ENCODE assay signal across 27 cellular contexts in the genomic region with DNA sequence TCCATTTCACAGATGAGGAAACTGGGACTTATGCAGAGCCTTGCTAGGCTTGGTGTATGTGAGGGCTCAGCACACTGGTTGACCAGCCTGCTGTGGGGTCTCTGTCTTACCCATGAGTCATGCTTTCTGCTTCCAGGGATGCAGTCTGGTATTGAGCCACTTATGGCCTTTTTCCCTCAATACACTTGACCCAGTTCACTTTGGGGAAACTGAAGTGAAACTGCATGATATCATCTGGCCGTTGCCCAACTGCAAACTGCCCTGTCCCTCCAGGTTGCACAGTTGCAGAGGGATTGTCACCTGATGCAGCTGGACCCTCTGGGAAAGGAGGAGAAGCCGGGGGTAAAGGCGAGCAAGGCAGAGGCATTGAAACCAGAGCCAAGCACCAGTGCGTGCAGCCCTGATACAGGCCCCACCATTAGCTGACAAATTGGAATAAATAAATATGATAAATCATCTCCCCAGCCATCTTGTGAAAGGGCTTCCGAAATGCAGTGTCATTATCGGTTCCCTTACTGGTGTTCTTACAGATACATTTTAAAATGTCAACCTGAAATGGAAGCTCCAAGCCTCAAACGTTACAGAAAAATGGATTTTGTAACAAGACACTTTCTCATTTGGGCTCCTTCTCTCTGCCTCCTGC. TPM values are rescaled to one million over a fixed set of nuclear protein-coding genes. Genes with fewer than 3 reads are reported as not detected.
DNase-seq lines count a peak whose midpoint lies in the region; ATAC-seq, FAIRE-seq and TF ChIP-seq lines count a peak whose summit lies in the region.
"Had no signal": no experiment of that assay in that cellular context is flagged by ENCODE, and none has a peak within 500 bp of the region (broad histone marks: within the 10 kb centered on the region; RNA-seq: fewer than 3 reads in every experiment).

No MANE protein-coding gene starts in this region.

- CTCF ChIA-PET in GM12878 (lab: Yijun Ruan, JAX), result interaction anchor here (0.9 to 12.3 kb wide), 5 partner anchors 9 to 98 kb away, joined by 3 to 153 read pairs (median 5); no protein-coding TSS in a partner anchor
- CTCF ChIA-PET in activated CD4-positive, alpha-beta memory T cell treated with anti-CD3 and anti-CD28 coated beads for 36 hours (lab: Charles Lee), result no interaction called here

- in situ Hi-C loops in GM12878 (cut with MboI), result no loop called here

- RAD21 ChIA-PET in GM12878 (lab: Charles Lee; ENCODE audit: unreplicated experiment), result interaction anchor here (1.8 to 15.1 kb wide), 6 partner anchors 13 to 229 kb away, joined by 5 to 393 read pairs (median 8); a partner anchor contains a TSS

- ATAC-seq in GM12878 (no peak), omental fat pad (ENCODE audit: low FRiP score) (peak; percentile 37), HG02588 (IDR thresholded peaks at IDR 0.05; ENCODE audit: unreplicated experiment) (no peak)
- ATAC-seq: body of pancreas; CD8-positive, alpha-beta T cell; psoas muscle; stimulated activated effector memory CD8-positive, alpha-beta T cell treated with anti-CD3 and anti-CD28 coated beads, Interleukin-12 subunit alpha, Interleukin-12 subunit beta, amount 100 ng/mL, for 72 hours; T-helper 17 cell had no signal

- peaks cover 2% of the 10 kb centered on the region for H3K27me3 Mint-ChIP-seq in activated CD4-positive, alpha-beta memory T cell treated with anti-CD3 and anti-CD28 coated beads for 36 hours
- H3K27me3 Mint-ChIP-seq: T-helper 17 cell had no signal

- no peaks in the 10 kb centered on the region for H3K36me3 Mint-ChIP-seq in activated CD4-positive, alpha-beta memory T cell treated with anti-CD3 and anti-CD28 coated beads for 36 hours
- H3K36me3 Mint-ChIP-seq: CD8-positive, alpha-beta T cell had no signal

- no peaks in the 10 kb centered on the region for H4K20me1 ChIP-seq in GM12878 (ENCODE audit: control insufficient read depth, insufficient read depth)

- no peak overlapping the region for H3K27ac Mint-ChIP-seq in activated CD4-positive, alpha-beta memory T cell treated with anti-CD3 and anti-CD28 coated beads for 36 hours
- H3K27ac Mint-ChIP-seq: activated T-helper 2 cell treated with anti-CD3 and anti-CD28 coated beads, Interferon-gamma antibody, Interleukin-2, Interleukin-4, amounts not matched to agents 10 μg/mL and 5 μg/mL and 100 μg/mL, durations not matched to agents 14 hours and 24 hours and 36 hours; CD8-positive, alpha-beta T cell; stimulated activated effector memory CD8-positive, alpha-beta T cell treated with anti-CD3 and anti-CD28 coated beads, Interleukin-12 subunit alpha, Interleukin-12 subunit beta, amount 100 ng/mL, for 72 hours; T-helper 17 cell had no signal

- no TSS peak for BruUV-seq in GM12878 (replicated peaks; lab: Mats Ljungman, UMichigan)

- TF ChIP-seq POLR2A in NB4 (IDR thresholded peaks at IDR 0.05; ENCODE audit: extremely low read depth, insufficient read length), result no peak
- TF ChIP-seq POLR2A in GM12878 (IDR thresholded peaks at IDR 0.05; ENCODE audit: low read depth, low read length), result no peak

- no peaks in the 10 kb centered on the region for H3K9me3 Mint-ChIP-seq in activated CD4-positive, alpha-beta memory T cell treated with anti-CD3 and anti-CD28 coated beads for 36 hours
- H3K9me3 Mint-ChIP-seq: activated T-helper 2 cell treated with anti-CD3 and anti-CD28 coated beads, Interferon-gamma antibody, Interleukin-2, Interleukin-4, amounts not matched to agents 10 μg/mL and 5 μg/mL and 100 μg/mL, durations not matched to agents 14 hours and 24 hours and 36 hours; CD8-positive, alpha-beta T cell; stimulated activated effector memory CD8-positive, alpha-beta T cell treated with anti-CD3 and anti-CD28 coated beads, Interleukin-12 subunit alpha, Interleukin-12 subunit beta, amount 100 ng/mL, for 72 hours had no signal

- peak in 1 of 2 experiments; percentile 32; a peak in 1 of 4 replicates for TF ChIP-seq EP300 in GM12878 (IDR thresholded peaks at IDR 0.05; ENCODE audit: borderline replicate concordance in 1 of 2, control insufficient read depth in 1 of 2, low read depth in 2 of 2, low read length in 2 of 2)

- DNase-seq in GM18507 (ENCODE audit: extremely low spot score, insufficient read length, low read depth) (no peak), NB4 (ENCODE audit: low read depth) (peak; percentile 40), GM12878 (ENCODE audit: low read depth, low spot score) (no peak), omental fat pad (ENCODE audit: low spot score) (no peak), NCI-H1417 treated with DMSO at 0.1 percent for 48 hours (lab: John Stamatoyannopoulos, UW) (no peak), NCI-H1417 (lab: John Stamatoyannopoulos, UW) (no peak)
- no peak for DNase-seq in activated CD4-positive, alpha-beta memory T cell treated with anti-CD3 and anti-CD28 coated beads for 36 hours
- DNase-seq: activated CD8-positive, alpha-beta memory T cell treated with anti-CD3 and anti-CD28 coated beads, Interleukin-2, amount 50 U/mL, for 4 hours; CD8-positive, alpha-beta T cell; effector CD4-positive, alpha-beta T cell; hippocampal formation; NCI-H526 treated with DMSO at 0.1 percent for 48 hours; psoas muscle; SJCRH30; stimulated activated CD4-positive, alpha-beta T cell treated with anti-CD3 and anti-CD28 coated beads, Interleukin-2, amount 100 ng/mL, for 24 hours; T-helper 17 cell; WERI-Rb-1 had no signal

- H3K4me1 Mint-ChIP-seq in activated CD4-positive, alpha-beta memory T cell treated with anti-CD3 and anti-CD28 coated beads for 36 hours (ENCODE audit: low read depth), result peaks cover 74% of the 10 kb centered on the region

- intact Hi-C loops in GM12878 (cut with micrococcal nuclease; ENCODE audit: unreplicated experiment), result no loop called here
- intact Hi-C loops in activated CD4-positive, alpha-beta memory T cell treated with anti-CD3 and anti-CD28 coated beads for 36 hours (cut with micrococcal nuclease), result no loop called here

- WGBS in GM12878 (ENCODE audit: insufficient coverage, insufficient replicate concordance, low lambda C conversion rate, missing lambda C conversion rate), result 76% methylated on average over 7 of the region's 7 CpGs

- H3K4me3 ChIP-seq in NB4 (ENCODE audit: low read depth, low read length) (no peak overlapping the region), GM12878 (no peak overlapping the region)
- H3K4me3 ChIP-seq: body of pancreas, psoas muscle, SJCRH30, skin epidermis, thoracic aorta had no signal

- H3K4me3 Mint-ChIP-seq in activated CD4-positive, alpha-beta memory T cell treated with anti-CD3 and anti-CD28 coated beads for 36 hours, result no peak overlapping the region
- H3K4me3 Mint-ChIP-seq: CD8-positive, alpha-beta T cell; stimulated activated effector memory CD8-positive, alpha-beta T cell treated with anti-CD3 and anti-CD28 coated beads, Interleukin-12 subunit alpha, Interleukin-12 subunit beta, amount 100 ng/mL, for 72 hours; T-helper 17 cell had no signal

- TF ChIP-seq CTCF in NB4 (IDR thresholded peaks at IDR 0.05; ENCODE audit: low read depth, low read length) (no peak), GM12878 (IDR thresholded peaks at IDR 0.05 in 2 of 3, conservative IDR thresholded peaks at IDR 0.05 in 1 of 3; ENCODE audit: control insufficient read depth in 2 of 3, extremely low read depth in 1 of 3, insufficient read depth in 1 of 3, low read depth in 3 of 3, low read length in 3 of 3) (no peak), omental fat pad (IDR thresholded peaks at IDR 0.05) (no peak)

- peak overlapping the region; percentile 12; the same call in 1 of the 2 replicates for H3K4me2 ChIP-seq in GM12878 (ENCODE audit: control insufficient read depth, insufficient read depth)

- no peak for TF ChIP-seq RAD21 in GM12878 (IDR thresholded peaks at IDR 0.05; ENCODE audit: insufficient read depth, low read depth, low read length)

- FAIRE-seq in GM18507 (lab: Jason Lieb, UNC), result peak; percentile 59
- FAIRE-seq in GM12878 (lab: Jason Lieb, UNC), result no peak
- FAIRE-seq: frontal cortex, H1 had no signal

- no peaks in the 10 kb centered on the region for H3K9me3 ChIP-seq in GM12878 (replicated peaks; ENCODE audit: control insufficient read depth, insufficient read depth, low read length)
- H3K9me3 ChIP-seq: body of pancreas, neutrophil, psoas muscle, thoracic aorta had no signal

- no peaks in the 10 kb centered on the region for H3K36me3 ChIP-seq in GM12878 (ENCODE audit: control insufficient read depth in 2 of 2, insufficient read depth in 2 of 2, low read length in 1 of 2)
- H3K36me3 ChIP-seq: neutrophil, SJCRH30, thoracic aorta, WERI-Rb-1 had no signal

- peaks cover 65% of the 10 kb centered on the region for H3K4me1 ChIP-seq in GM12878 (ENCODE audit: control insufficient read depth, insufficient read depth, low read length)
- H3K4me1 ChIP-seq: body of pancreas, psoas muscle, SJCRH30 had no signal

- SMC1A ChIA-PET in GM12878 (lab: Charles Lee; ENCODE audit: uncharacterized antibody, unreplicated experiment), result interaction anchor here (0.7 to 18.9 kb wide), 14 partner anchors 8 to 246 kb away, joined by 3 to 510 read pairs (median 5); a partner anchor contains a TSS

- POLR2A ChIA-PET in GM12878 (lab: Charles Lee), result interaction anchor here (1.0 to 1.2 kb wide), 3 partner anchors 9 to 39 kb away, joined by 3 to 5 read pairs (median 3); a partner anchor contains a TSS
- POLR2A ChIA-PET in activated CD4-positive, alpha-beta memory T cell treated with anti-CD3 and anti-CD28 coated beads for 36 hours (lab: Charles Lee), result no interaction called here

- H3K9ac ChIP-seq in GM12878 (ENCODE audit: control insufficient read depth, insufficient read depth, low read length), result no peak overlapping the region

- no peaks in the 10 kb centered on the region; the same call in 1 of the 2 replicates for H3K79me2 ChIP-seq in GM12878 (ENCODE audit: control insufficient read depth, insufficient read depth, low read length)

- H3K27me3 ChIP-seq in GM12878 (replicated peaks in 1 of 2; ENCODE audit: control insufficient read depth in 2 of 2, insufficient read depth in 2 of 2, low read length in 1 of 2), result no peaks in the 10 kb centered on the region
- H3K27me3 ChIP-seq: body of pancreas had no signal

- no peak overlapping the region for H2AFZ ChIP-seq in GM12878 (ENCODE audit: control insufficient read depth, low read depth, low read length)

- no peak overlapping the region for H3K27ac ChIP-seq in GM12878 (ENCODE audit: control insufficient read depth, insufficient read depth)
- H3K27ac ChIP-seq: body of pancreas, HL-60, neutrophil, psoas muscle, SJCRH30, skin epidermis, thoracic aorta, WERI-Rb-1 had no signal

RNA-seq across cellular contexts. Expression of a gene that starts 39.3 kb away (rescaled TPM):
- total RNA-seq in GM12878 (2013; cell fraction: nucleolus; rRNA removed), result 55.2 and 55.7 TPM in 2 replicates
- total RNA-seq in GM12878 (2014; rRNA removed) (37.7 and 38.4 TPM in 2 replicates), GM12878 (2014; rRNA removed; fragmentation: Illumina TruSeq; extraction: Trizol) (33.3 and 34.9 TPM in 2 replicates), GM12878 (2021) (27.6 and 27.7 TPM in 2 replicates), omental fat pad (10 to 100 TPM in 2 of 4 donors, 1 to 10 TPM in 2; 3.1 to 13.0 (median 10.2) TPM)
- 12.1 TPM for polyA plus RNA-seq in GM12878 (2011; ENCODE audit: low read depth)
- polyA plus RNA-seq in GM12878 (2011; rRNA removed) (32.3 and 36.7 TPM in 2 replicates), GM12878 (2014; fragmentation: Illumina TruSeq; extraction: Trizol) (26.9 and 27.4 TPM in 2 replicates), GM12878 (2014; fragmentation: Nextera tagmentation; extraction: Ambion mirVana) (10 to 100 TPM; 20.3 to 32.1 TPM), GM12878 (2014; rRNA removed) (22.9 and 27.3 TPM in 2 replicates), GM12878 (2016; fragmentation: Nextera tagmentation; extraction: Ambion mirVana) (10 to 100 TPM; 27.7 to 28.0 TPM)
- polyA plus RNA-seq in GM12878 (2011; cell fraction: cytosol; rRNA removed), result 54.2 and 57.2 TPM in 2 replicates
- 39.7 and 50.3 TPM in 2 replicates for polyA plus RNA-seq in GM12878 (2011; cell fraction: nucleus; rRNA removed)
- 17.1 and 20.4 TPM in 2 replicates for polyA plus RNA-seq in GM12878 (2012)
- polyA minus RNA-seq in GM12878 (2011; rRNA and poly(A)+ RNA removed), result 84.4 and 93.6 TPM in 2 replicates
- 18.3 and 20.3 TPM in 2 replicates for polyA minus RNA-seq in GM12878 (2011; cell fraction: cytosol; rRNA and poly(A)+ RNA removed)
- 60.7 and 101 TPM in 2 replicates for polyA minus RNA-seq in GM12878 (2011; cell fraction: nucleus; rRNA and poly(A)+ RNA removed)
- 1 to 10 TPM; 8.8 to 8.9 TPM for total RNA-seq in activated CD4-positive, alpha-beta memory T cell treated with anti-CD3 and anti-CD28 coated beads for 36 hours
